1 cellular context compared by ENCODE assay signal in genomic region chr15:72169236-72169920, GRCh38.
TF ChIP-seq lines count a peak whose summit lies in the region.

No MANE protein-coding gene starts in this region.

TF ChIP-seq in WTC11, 78 proteins besides CTCF, POLR2A, EP300 and RAD21 (continued from another document):
- TF ChIP-seq E2F4 (CRISPR knock-in tag; IDR thresholded peaks at IDR 0.05; ENCODE audit: borderline replicate concordance, low read depth) = no peak
- no peak for TF ChIP-seq FOXJ3 (CRISPR knock-in tag; IDR thresholded peaks at IDR 0.05; ENCODE audit: borderline replicate concordance)
- TF ChIP-seq FOXK1 (CRISPR knock-in tag; IDR thresholded peaks at IDR 0.05) = no peak
- TF ChIP-seq TEAD4 (CRISPR knock-in tag; IDR thresholded peaks at IDR 0.05) = no peak
- TF ChIP-seq SOX15 (CRISPR knock-in tag; IDR thresholded peaks at IDR 0.05) = no peak
- no peak for TF ChIP-seq NFYB (CRISPR knock-in tag; conservative IDR thresholded peaks at IDR 0.05; ENCODE audit: low read depth)
- no peak for TF ChIP-seq MXD4 (CRISPR knock-in tag; IDR thresholded peaks at IDR 0.05; ENCODE audit: borderline replicate concordance)
- TF ChIP-seq ZNF121 (CRISPR knock-in tag; IDR thresholded peaks at IDR 0.05) = 0 out of 2 replicates have a peak, but pooled peaks have one; percentile 48
- no peak for TF ChIP-seq CREM (CRISPR knock-in tag; IDR thresholded peaks at IDR 0.05)
- no peak for TF ChIP-seq NR3C1 (CRISPR knock-in tag; conservative IDR thresholded peaks at IDR 0.05; ENCODE audit: low read depth)
- TF ChIP-seq TCF7 (CRISPR knock-in tag; IDR thresholded peaks at IDR 0.05; ENCODE audit: low read depth) = peak; percentile 62; the same call in 1 of the 2 replicates
